1 cellular context compared by ENCODE assay signal in the genomic region with DNA sequence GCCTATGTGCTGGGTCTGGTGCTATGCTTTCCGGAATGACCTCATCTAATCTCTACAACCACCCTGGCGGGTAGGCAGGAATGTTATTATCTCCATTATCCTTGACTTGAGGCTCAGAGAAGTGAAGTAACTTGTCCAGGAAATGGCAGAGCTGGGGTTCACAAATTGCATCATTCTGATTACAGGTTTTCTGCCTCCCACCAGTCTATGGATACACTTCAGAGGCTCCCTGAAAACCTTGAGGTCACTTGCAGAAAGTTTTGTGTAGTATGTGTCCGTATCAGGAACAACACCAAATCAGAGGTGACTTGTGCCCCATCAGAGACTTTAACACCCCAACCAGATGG.
TF ChIP-seq lines count a peak whose summit lies in the region.

No MANE protein-coding gene starts in this region.

TF ChIP-seq in HepG2, 621 proteins besides CTCF, POLR2A, EP300 and RAD21:
- TF ChIP-seq CEBPB (IDR thresholded peaks at IDR 0.05; ENCODE audit: borderline replicate concordance, low read depth, low read length) (peak; percentile 17; the same call in 1 of the 2 replicates), ATF7 (IDR thresholded peaks at IDR 0.05) (peak; percentile 51; the same call in 1 of the 2 replicates), ATF7 (CRISPR knock-in tag; IDR thresholded peaks at IDR 0.05) (no peak)
- TF ChIP-seq, protein P1, sequence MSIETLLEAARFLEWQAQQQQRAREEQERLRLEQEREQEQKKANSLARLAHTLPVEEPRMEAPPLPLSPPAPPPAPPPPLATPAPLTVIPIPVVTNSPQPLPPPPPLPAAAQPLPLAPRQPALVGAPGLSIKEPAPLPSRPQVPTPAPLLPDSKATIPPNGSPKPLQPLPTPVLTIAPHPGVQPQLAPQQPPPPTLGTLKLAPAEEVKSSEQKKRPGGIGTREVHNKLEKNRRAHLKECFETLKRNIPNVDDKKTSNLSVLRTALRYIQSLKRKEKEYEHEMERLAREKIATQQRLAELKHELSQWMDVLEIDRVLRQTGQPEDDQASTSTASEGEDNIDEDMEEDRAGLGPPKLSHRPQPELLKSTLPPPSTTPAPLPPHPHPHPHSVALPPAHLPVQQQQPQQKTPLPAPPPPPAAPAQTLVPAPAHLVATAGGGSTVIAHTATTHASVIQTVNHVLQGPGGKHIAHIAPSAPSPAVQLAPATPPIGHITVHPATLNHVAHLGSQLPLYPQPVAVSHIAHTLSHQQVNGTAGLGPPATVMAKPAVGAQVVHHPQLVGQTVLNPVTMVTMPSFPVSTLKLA (IDR thresholded peaks at IDR 0.05), result no peak
